Comparison of ENCODE assay signal across 8 cellular contexts in the genomic region with DNA sequence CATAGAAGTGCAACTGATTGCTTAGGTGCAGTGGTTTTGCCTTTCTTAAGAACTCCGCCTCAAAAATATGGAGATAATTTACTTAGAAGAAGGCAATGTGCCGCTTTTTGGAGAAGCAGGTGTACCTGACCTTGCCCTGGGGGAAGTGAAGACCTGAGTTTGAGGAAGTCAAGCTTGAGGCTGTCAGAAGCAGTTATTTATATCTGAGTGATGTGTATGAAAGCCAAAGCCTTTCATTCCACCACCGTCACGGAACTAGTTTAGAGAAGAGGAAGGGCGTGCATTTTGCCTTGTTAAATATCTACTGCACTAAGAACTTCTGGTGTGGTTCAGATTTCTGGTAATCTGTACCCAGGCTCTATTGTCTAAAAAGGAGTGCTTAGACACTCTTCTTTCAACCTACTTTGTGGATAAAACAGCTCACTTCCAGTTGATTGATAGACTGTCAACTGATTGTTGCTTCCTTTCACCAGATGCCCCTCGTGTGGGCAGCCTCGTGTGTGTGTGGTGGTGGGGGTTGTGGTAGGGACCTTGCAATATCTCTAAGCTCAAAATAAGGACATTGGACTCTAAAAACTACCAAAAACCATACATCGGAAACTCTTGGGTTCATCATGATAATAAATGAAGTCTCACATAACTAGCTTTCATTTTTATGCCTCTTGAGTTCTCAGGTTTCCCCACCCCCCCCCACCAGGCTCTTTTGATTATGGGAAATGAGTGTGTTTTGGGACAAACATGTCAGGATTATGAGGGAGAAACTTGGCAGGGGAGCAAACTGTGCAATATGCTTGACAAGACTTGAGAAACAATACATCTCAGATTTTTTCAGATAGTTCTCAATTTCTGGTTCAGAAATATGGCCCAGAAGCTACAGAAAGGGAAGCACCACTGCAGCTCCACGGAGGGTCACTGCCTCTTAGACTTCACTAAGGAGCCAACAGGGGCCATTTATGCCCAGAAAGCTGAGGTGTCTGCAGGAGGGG.
DNase-seq lines count a peak whose midpoint lies in the region; ATAC-seq and TF ChIP-seq lines count a peak whose summit lies in the region.

No MANE protein-coding gene starts in this region.

- no peak overlapping the region for H3K4me3 ChIP-seq in stomach

- intact Hi-C loops in stomach (cut with DNase I; ENCODE audit: low total_unique reads), result no loop called here

- WGBS in stomach, 5 donors, result 34 to 47% (median 37%) methylated on average over 9 of the region's 9 CpGs

- peak overlapping the region; percentile 86 for H3K4me3 Mint-ChIP-seq in activated T-helper 17 cell treated with anti-CD3 and anti-CD28 coated beads, Interleukin-2, amount 50 U/mL, for 72 hours

- no peaks in the 10 kb centered on the region for H3K9me3 Mint-ChIP-seq in activated T-helper 17 cell treated with anti-CD3 and anti-CD28 coated beads, Interleukin-2, amount 50 U/mL, for 72 hours

- ATAC-seq in HG02884 (IDR thresholded peaks at IDR 0.05; ENCODE audit: unreplicated experiment), result peak; percentile 80
- peak; percentile 63 for ATAC-seq in activated T-helper 17 cell treated with anti-CD3 and anti-CD28 coated beads, Interleukin-2, amount 50 U/mL, for 72 hours (replicated peaks)

- TF ChIP-seq EP300 in stomach (IDR thresholded peaks at IDR 0.05), result no peak

- H3K27ac Mint-ChIP-seq in activated T-helper 17 cell treated with anti-CD3 and anti-CD28 coated beads, Interleukin-2, amount 50 U/mL, for 72 hours, result peak overlapping the region; percentile 94

- no peaks in the 10 kb centered on the region for H3K36me3 ChIP-seq in stomach

- peak overlapping the region; percentile 70 to 91 (median 83) for H3K27ac ChIP-seq in stomach

- peaks cover 41 to 73% (median 60%) of the 10 kb centered on the region in 4 donors for H3K4me1 ChIP-seq in stomach

- no peaks in the 10 kb centered on the region for H3K9me3 ChIP-seq in stomach

- no peaks in the 10 kb centered on the region for H3K27me3 Mint-ChIP-seq in activated T-helper 17 cell treated with anti-CD3 and anti-CD28 coated beads, Interleukin-2, amount 50 U/mL, for 72 hours

- peaks cover 42% of the 10 kb centered on the region for H3K4me1 Mint-ChIP-seq in activated T-helper 17 cell treated with anti-CD3 and anti-CD28 coated beads, Interleukin-2, amount 50 U/mL, for 72 hours

- TF ChIP-seq POLR2A in stomach (IDR thresholded peaks at IDR 0.05), result no peak

- no peak for TF ChIP-seq CTCF in stomach (IDR thresholded peaks at IDR 0.05)

- H3K36me3 Mint-ChIP-seq in activated T-helper 17 cell treated with anti-CD3 and anti-CD28 coated beads, Interleukin-2, amount 50 U/mL, for 72 hours (ENCODE audit: low read depth), result peaks cover 27% of the 10 kb centered on the region

- H3K27me3 ChIP-seq in stomach, result no peaks in the 10 kb centered on the region

- DNase-seq in activated T-cell treated with anti-CD3 and anti-CD28 coated beads for 1 hour (ENCODE audit: low read depth) (peak; percentile 39), activated T-cell treated with anti-CD3 and anti-CD28 coated beads for 4 hours (no peak), NOMO-1 treated with DMSO at 0.1 percent for 48 hours (lab: John Stamatoyannopoulos, UW; ENCODE audit: unreplicated experiment) (peak; percentile 87), kidney tubule cell (ENCODE audit: low spot score) (peak; percentile 58), stomach (no peak), mesenteric fat pad (ENCODE audit: low spot score) (no peak)

Comparison
In these comparisons a context has a peak if more than half of its experiments do, and no peak if none do; other contexts are left out.
1. DNase-seq: peak in activated T-cell treated with anti-CD3 and anti-CD28 coated beads for 1 hour (single experiment), NOMO-1 treated with DMSO at 0.1 percent for 48 hours (single experiment) and kidney tubule cell (single experiment); none in activated T-cell treated with anti-CD3 and anti-CD28 coated beads for 4 hours (single experiment), stomach (single experiment) and mesenteric fat pad (single experiment).